17 cellular contexts compared by ENCODE assay signal in genomic region chr1:100394286-100394685, GRCh38. TPM values are rescaled to one million over a fixed set of nuclear protein-coding genes. Genes with fewer than 3 reads are reported as not detected.
DNase-seq lines count a peak whose midpoint lies in the region; ATAC-seq lines count a peak whose summit lies in the region.
"Had no signal": no experiment of that assay in that cellular context is flagged by ENCODE, and none has a peak within 500 bp of the region (broad histone marks: within the 10 kb centered on the region; RNA-seq: fewer than 3 reads in every experiment).

No MANE protein-coding gene starts in this region.

- peak overlapping the region; percentile 79 for H3K27ac Mint-ChIP-seq in activated naive CD8-positive, alpha-beta T cell treated with anti-CD3 and anti-CD28 coated beads, Interleukin-2, amount 10 ng/mL, durations not matched to agents 7 days and 5 days
- peak overlapping the region; percentile 64 for H3K27ac Mint-ChIP-seq in stimulated activated effector memory CD8-positive, alpha-beta T cell treated with anti-CD3 and anti-CD28 coated beads, Interleukin-12 subunit alpha, Interleukin-12 subunit beta, amount 100 ng/mL, for 72 hours

- intact Hi-C loops in Right ventricle myocardium inferior (cut with DNase I), result no loop called here
- intact Hi-C loops in left cardiac atrium (cut with DNase I), result no loop called here

- H3K27me3 Mint-ChIP-seq in activated naive CD8-positive, alpha-beta T cell treated with anti-CD3 and anti-CD28 coated beads, Interleukin-2, amount 10 ng/mL, durations not matched to agents 7 days and 5 days, result no peaks in the 10 kb centered on the region

- POLR2A ChIA-PET in activated naive CD8-positive, alpha-beta T cell treated with anti-CD3 and anti-CD28 coated beads, Interleukin-2, amount 10 ng/mL, durations not matched to agents 7 days and 5 days (lab: Charles Lee), result interaction anchor here (0.8 kb wide), 1 partner anchor 42 kb away, joined by 3 read pairs; the partner anchor contains the start of gene CDC14A

- ATAC-seq in Right ventricle myocardium inferior (peak; percentile 26), left cardiac atrium (no peak), HG03460 (IDR thresholded peaks at IDR 0.05; ENCODE audit: unreplicated experiment) (no peak)
- ATAC-seq in activated naive CD8-positive, alpha-beta T cell treated with anti-CD3 and anti-CD28 coated beads, Interleukin-2, amount 10 ng/mL, durations not matched to agents 7 days and 5 days (ENCODE audit: low read depth), result no peak
- no peak for ATAC-seq in stimulated activated effector memory CD8-positive, alpha-beta T cell treated with anti-CD3 and anti-CD28 coated beads, Interleukin-12 subunit alpha, Interleukin-12 subunit beta, amount 100 ng/mL, for 72 hours
- ATAC-seq: HepG2 had no signal

- H3K4me3 Mint-ChIP-seq in activated naive CD8-positive, alpha-beta T cell treated with anti-CD3 and anti-CD28 coated beads, Interleukin-2, amount 10 ng/mL, durations not matched to agents 7 days and 5 days, result peak overlapping the region; percentile 28
- H3K4me3 Mint-ChIP-seq in stimulated activated effector memory CD8-positive, alpha-beta T cell treated with anti-CD3 and anti-CD28 coated beads, Interleukin-12 subunit alpha, Interleukin-12 subunit beta, amount 100 ng/mL, for 72 hours, result no peak overlapping the region

- peaks cover 50% of the 10 kb centered on the region for H3K4me1 Mint-ChIP-seq in activated naive CD8-positive, alpha-beta T cell treated with anti-CD3 and anti-CD28 coated beads, Interleukin-2, amount 10 ng/mL, durations not matched to agents 7 days and 5 days
- peaks cover 55% of the 10 kb centered on the region for H3K4me1 Mint-ChIP-seq in stimulated activated effector memory CD8-positive, alpha-beta T cell treated with anti-CD3 and anti-CD28 coated beads, Interleukin-12 subunit alpha, Interleukin-12 subunit beta, amount 100 ng/mL, for 72 hours

- peaks cover 36% of the 10 kb centered on the region for H3K36me3 Mint-ChIP-seq in activated naive CD8-positive, alpha-beta T cell treated with anti-CD3 and anti-CD28 coated beads, Interleukin-2, amount 10 ng/mL, durations not matched to agents 7 days and 5 days
- H3K36me3 Mint-ChIP-seq in stimulated activated effector memory CD8-positive, alpha-beta T cell treated with anti-CD3 and anti-CD28 coated beads, Interleukin-12 subunit alpha, Interleukin-12 subunit beta, amount 100 ng/mL, for 72 hours, result peaks cover 26% of the 10 kb centered on the region

- DNase-seq in Right ventricle myocardium inferior (ENCODE audit: missing footprints) (no peak), left cardiac atrium (no peak), NOMO-1 (lab: John Stamatoyannopoulos, UW; ENCODE audit: unreplicated experiment in 2 of 2) (peak; percentile 15 to 25), middle frontal gyrus (ENCODE audit: extremely low spot score, low spot score) (no peak)
- DNase-seq in activated naive CD8-positive, alpha-beta T cell treated with anti-CD3 and anti-CD28 coated beads, Interleukin-2, amount 10 ng/mL, durations not matched to agents 7 days and 5 days, result no peak
- DNase-seq in stimulated activated effector memory CD8-positive, alpha-beta T cell treated with anti-CD3 and anti-CD28 coated beads, Interleukin-12 subunit alpha, Interleukin-12 subunit beta, amount 100 ng/mL, for 72 hours (ENCODE audit: low spot score in 2 of 2), result no peak
- no peak for DNase-seq in stimulated activated CD4-positive, alpha-beta T cell treated with anti-CD3 and anti-CD28 coated beads, Interleukin-2, amount 100 ng/mL, for 24 hours
- DNase-seq: activated CD4-positive, alpha-beta T cell treated with anti-CD3 and anti-CD28 coated beads for 4 hours; foreskin melanocyte; NCI-H2081 treated with DMSO at 0.1 percent for 48 hours; NCI-H510A; SIG-M5; stimulated activated CD4-positive, alpha-beta T cell treated with anti-CD3 and anti-CD28 coated beads, Interleukin-4, amount 100 ng/mL, for 24 hours; T-helper 9 cell; testis had no signal

- no peaks in the 10 kb centered on the region for H3K9me3 Mint-ChIP-seq in activated naive CD8-positive, alpha-beta T cell treated with anti-CD3 and anti-CD28 coated beads, Interleukin-2, amount 10 ng/mL, durations not matched to agents 7 days and 5 days
- no peaks in the 10 kb centered on the region for H3K9me3 Mint-ChIP-seq in stimulated activated effector memory CD8-positive, alpha-beta T cell treated with anti-CD3 and anti-CD28 coated beads, Interleukin-12 subunit alpha, Interleukin-12 subunit beta, amount 100 ng/mL, for 72 hours

RNA-seq across cellular contexts. Expression of gene CDC14A, which starts 42.0 kb away (rescaled TPM):
- total RNA-seq in Right ventricle myocardium inferior, result 2.7 TPM
- 1 to 10 TPM; 4.5 to 4.7 TPM for total RNA-seq in left cardiac atrium
- total RNA-seq in activated naive CD8-positive, alpha-beta T cell treated with anti-CD3 and anti-CD28 coated beads, Interleukin-2, amount 10 ng/mL, durations not matched to agents 7 days and 5 days, result 10 to 100 TPM; 39.9 to 44.9 TPM

Comparison
In these comparisons a context has a peak if more than half of its experiments do, and no peak if none do; other contexts are left out.
1. DNase-seq: peak in NOMO-1 (2 of 2); none in Right ventricle myocardium inferior (single experiment), left cardiac atrium (single experiment), activated naive CD8-positive, alpha-beta T cell treated with anti-CD3 and anti-CD28 coated beads, Interleukin-2, amount 10 ng/mL, durations not matched to agents 7 days and 5 days (single experiment), stimulated activated effector memory CD8-positive, alpha-beta T cell treated with anti-CD3 and anti-CD28 coated beads, Interleukin-12 subunit alpha, Interleukin-12 subunit beta, amount 100 ng/mL, for 72 hours (0 of 2), stimulated activated CD4-positive, alpha-beta T cell treated with anti-CD3 and anti-CD28 coated beads, Interleukin-2, amount 100 ng/mL, for 24 hours (0 of 2) and middle frontal gyrus (single experiment).
2. RNA of gene CDC14A, which starts 42.0 kb away (total RNA-seq): 39.9 to 44.9 TPM in activated naive CD8-positive, alpha-beta T cell treated with anti-CD3 and anti-CD28 coated beads, Interleukin-2, amount 10 ng/mL, durations not matched to agents 7 days and 5 days; 4.5 to 4.7 TPM in left cardiac atrium and 2.7 TPM in Right ventricle myocardium inferior (single experiment); every median in the first group is over 4 times any median in the second.